In genomic region chr4:8831221-8832129, GRCh38 we compare ENCODE assay signal across 30 cellular contexts. TPM values are rescaled to one million over a fixed set of nuclear protein-coding genes. Genes with fewer than 3 reads are reported as not detected.
DNase-seq lines count a peak whose midpoint lies in the region; ATAC-seq, FAIRE-seq and TF ChIP-seq lines count a peak whose summit lies in the region.
"Had no signal": no experiment of that assay in that cellular context is flagged by ENCODE, and none has a peak within 500 bp of the region (broad histone marks: within the 10 kb centered on the region; RNA-seq: fewer than 3 reads in every experiment).

No MANE protein-coding gene starts in this region.

- H3K4me1 ChIP-seq in K562 (replicated peaks in 1 of 2; ENCODE audit: control insufficient read depth in 2 of 2, insufficient read depth in 2 of 2, low read length in 2 of 2) = no peaks in the 10 kb centered on the region
- H3K4me1 ChIP-seq: A549, tibial nerve had no signal

- no peak overlapping the region for H3K9ac ChIP-seq in K562 (ENCODE audit: insufficient read depth in 1 of 2, low read depth in 2 of 2, low read length in 2 of 2)

- no peak overlapping the region for H2AFZ ChIP-seq in K562 (ENCODE audit: low read depth, low read length)

- H3K9me3 Mint-ChIP-seq in WTC11 = peaks cover 20% of the 10 kb centered on the region

- H3K9me1 ChIP-seq in K562 (ENCODE audit: control insufficient read depth, insufficient read depth, low read length) = no peaks in the 10 kb centered on the region

- POLR2A ChIA-PET in K562 (lab: Yijun Ruan, JAX) = interaction anchor here (0.6 kb wide), 1 partner anchor 24 kb away, joined by 3 read pairs; no protein-coding TSS in a partner anchor
- POLR2A ChIA-PET in WTC11 (lab: Charles Lee) = no interaction called here

- no peak for TF ChIP-seq EP300 in K562 (IDR thresholded peaks at IDR 0.05; ENCODE audit: low read length)

- H4K20me1 ChIP-seq in K562 (replicated peaks; ENCODE audit: control insufficient read depth, insufficient read depth, low read length) = no peaks in the 10 kb centered on the region; the same call in none of the 2 replicates

- no peaks in the 10 kb centered on the region for H3K36me3 Mint-ChIP-seq in WTC11
- H3K36me3 Mint-ChIP-seq: naive B cell; stimulated activated effector memory CD8-positive, alpha-beta T cell treated with anti-CD3 and anti-CD28 coated beads, Interleukin-12 subunit alpha, Interleukin-12 subunit beta, amount 100 ng/mL, for 72 hours had no signal

- peaks cover 0 to 33% of the 10 kb centered on the region in 2 experiments; a peak in 2 of 5 replicates for H3K27me3 ChIP-seq in K562 (ENCODE audit: control insufficient read depth in 2 of 2, insufficient read depth in 2 of 2, low read length in 2 of 2)
- H3K27me3 ChIP-seq: ovary, tibial nerve had no signal

- ATAC-seq in K562 = no peak
- no peak for ATAC-seq in WTC11
- ATAC-seq in HG03159 (IDR thresholded peaks at IDR 0.05; ENCODE audit: unreplicated experiment) = no peak
- ATAC-seq: A549; stimulated activated effector memory CD8-positive, alpha-beta T cell treated with anti-CD3 and anti-CD28 coated beads, Interleukin-12 subunit alpha, Interleukin-12 subunit beta, amount 100 ng/mL, for 72 hours had no signal

- no peaks in the 10 kb centered on the region for H3K9me3 ChIP-seq in K562 (replicated peaks; ENCODE audit: control insufficient read depth, insufficient read depth, low read depth, low read length)
- H3K9me3 ChIP-seq: A549, ovary had no signal

- FAIRE-seq in K562 (lab: Jason Lieb, UNC) = no peak
- FAIRE-seq: A549, bronchial epithelial cell, D721Med, HTR-8/SVneo had no signal

- DNase-seq in activated effector memory CD4-positive, alpha-beta T cell treated with anti-CD3 and anti-CD28 coated beads, Interleukin-2, amount 50 U/mL, for 16 hours = peak; percentile 44
- DNase-seq in activated effector memory CD4-positive, alpha-beta T cell treated with Interleukin-2 at 50 U/mL for 16 hours = no peak
- DNase-seq in K562 (ENCODE audit: extremely low read depth in 1 of 4, low spot score in 3 of 4) (no peak), mesenteric fat pad (ENCODE audit: low spot score) (peak; percentile 82), ureter (ENCODE audit: low spot score) (peak; percentile 35), WTC11 (ENCODE audit: low spot score) (no peak), NCI-H524 (lab: John Stamatoyannopoulos, UW) (no peak)
- DNase-seq: activated gamma-delta T cell treated with Interleukin-2 at 50 U/mL for 16 hours, dermis blood vessel endothelial cell, EL, HCEC 1CT, Karpas-422, mesenchymal stem cell, naive B cell, NCI-H1048, NCI-H2029, NCI-H345 had no signal

- intact Hi-C loops in K562 (cut with micrococcal nuclease) = no loop called here

- H3K4me3 Mint-ChIP-seq in WTC11 = no peak overlapping the region
- H3K4me3 Mint-ChIP-seq: naive B cell; stimulated activated effector memory CD8-positive, alpha-beta T cell treated with anti-CD3 and anti-CD28 coated beads, Interleukin-12 subunit alpha, Interleukin-12 subunit beta, amount 100 ng/mL, for 72 hours had no signal

- WGBS in K562 (ENCODE audit: insufficient coverage, low coverage, missing lambda C conversion rate) = 1% methylated on average over 13 of the region's 13 CpGs

- H3K79me2 ChIP-seq in K562 (ENCODE audit: control insufficient read depth, insufficient read depth, low read length) = no peaks in the 10 kb centered on the region

- in situ Hi-C loops in K562 (cut with MboI) = loop anchor here (5.0 kb wide), 1 partner anchor 44 kb away; no protein-coding TSS in a partner anchor

- no peak overlapping the region for H3K27ac ChIP-seq in K562 (ENCODE audit: extremely low read depth, low read depth, low read length)
- H3K27ac ChIP-seq: A549, epithelial cell of prostate, ovary, SK-N-MC, tibial nerve had no signal

- TF ChIP-seq POLR2A in K562 (conservative IDR thresholded peaks at IDR 0.05) = no peak

- no peak for TF ChIP-seq RAD21 in K562 (CRISPR knock-in tag; conservative IDR thresholded peaks at IDR 0.05 in 1 of 2, IDR thresholded peaks at IDR 0.05 in 1 of 2)

- peaks cover 7% of the 10 kb centered on the region for H3K27me3 Mint-ChIP-seq in WTC11 (ENCODE audit: low read depth)

- no peaks in the 10 kb centered on the region for H3K4me1 Mint-ChIP-seq in WTC11
- H3K4me1 Mint-ChIP-seq: naive B cell had no signal

- no peak overlapping the region for H3K27ac Mint-ChIP-seq in WTC11
- H3K27ac Mint-ChIP-seq: naive B cell; stimulated activated effector memory CD8-positive, alpha-beta T cell treated with anti-CD3 and anti-CD28 coated beads, Interleukin-12 subunit alpha, Interleukin-12 subunit beta, amount 100 ng/mL, for 72 hours had no signal

- no peaks in the 10 kb centered on the region for H3K36me3 ChIP-seq in K562 (ENCODE audit: control insufficient read depth, insufficient read depth, low read length)
- H3K36me3 ChIP-seq: ovary, tibial nerve had no signal

- CTCF ChIA-PET in K562 (lab: Yijun Ruan, JAX; ENCODE audit: low intra/inter-chr PET ratio) = no interaction called here
- CTCF ChIA-PET in WTC11 (lab: Charles Lee) = interaction anchor here (0.7 to 2.0 kb wide), 6 partner anchors 12 to 224 kb away, joined by 3 to 7 read pairs (median 3); no protein-coding TSS in a partner anchor

- BruUV-seq in K562 (replicated peaks; lab: Mats Ljungman, UMichigan) = no TSS peak

- no peak for TF ChIP-seq CTCF in K562 (IDR thresholded peaks at IDR 0.05 in 2 of 3, conservative IDR thresholded peaks at IDR 0.05 in 1 of 3; ENCODE audit: insufficient read depth in 2 of 3, low read depth in 1 of 3, low read length in 3 of 3)
- no peak for TF ChIP-seq CTCF in WTC11 (IDR thresholded peaks at IDR 0.05)

- no peak overlapping the region for H3K4me3 ChIP-seq in K562
- H3K4me3 ChIP-seq: A549, ovary, SK-N-MC, tibial nerve had no signal

- H3K4me2 ChIP-seq in K562 (ENCODE audit: insufficient read depth, low read length) = no peak overlapping the region
- H3K4me2 ChIP-seq: A549 had no signal

TF ChIP-seq in K562, 482 proteins besides CTCF, POLR2A, EP300 and RAD21 (continues in another document):
- no peak for TF ChIP-seq MTF1 (CRISPR knock-in tag; IDR thresholded peaks at IDR 0.05; ENCODE audit: borderline replicate concordance)
- peak; percentile 80 for TF ChIP-seq ZFP36 (IDR thresholded peaks at IDR 0.05; ENCODE audit: low read depth, low read length, partially characterized antibody)

TF ChIP-seq in WTC11, 78 proteins besides CTCF, POLR2A, EP300 and RAD21:
- TF ChIP-seq JAZF1 (CRISPR knock-in tag; IDR thresholded peaks at IDR 0.05) = no peak
- TF ChIP-seq FOXP4 (CRISPR knock-in tag; IDR thresholded peaks at IDR 0.05) = no peak
- TF ChIP-seq ATF1 (CRISPR knock-in tag; IDR thresholded peaks at IDR 0.05) = no peak
- TF ChIP-seq ATF3 (CRISPR knock-in tag; conservative IDR thresholded peaks at IDR 0.05) = no peak

RNA-seq across cellular contexts. Expression of gene HMX1, which starts 40.2 kb away (rescaled TPM):
- total RNA-seq in K562 (2011; cell fraction: chromatin; rRNA removed; ENCODE audit: low replicate concordance) = not detected in 2 replicates
- total RNA-seq in K562 (2011; cell fraction: nucleolus; rRNA removed) = not detected in 2 replicates
- total RNA-seq in K562 (2011; cell fraction: nucleoplasm; rRNA removed) = not detected in 2 replicates
- total RNA-seq in K562 (2014; rRNA removed) (not detected in 2 replicates), K562 (2014; rRNA removed; fragmentation: Illumina TruSeq; extraction: Trizol) (not detected in 2 replicates), K562 (2015; rRNA removed; fragmentation: Illumina TruSeq; extraction: Trizol) (not detected in 2 replicates), K562 (2021) (not detected in 2 replicates), mesenteric fat pad (not detected), ureter (not detected), WTC11 (2021) (6.9 to 10.0 TPM (median 7.8 TPM) in 3 replicates)
- polyA plus RNA-seq in K562 (2011; rRNA removed) (not detected in 2 replicates), K562 (2014; fragmentation: Illumina TruSeq; extraction: Trizol) (not detected in 2 replicates), K562 (2014; fragmentation: Nextera tagmentation; extraction: Ambion mirVana) (not detected), K562 (2014; rRNA removed) (not detected in 2 replicates)
- polyA plus RNA-seq in K562 (2011; cell fraction: cytosol; rRNA removed) = not detected in 2 replicates
- polyA plus RNA-seq in K562 (2011; cell fraction: nucleus; rRNA removed) = not detected in 2 replicates
- not detected in 2 replicates for polyA plus RNA-seq in K562 (2012)
- polyA minus RNA-seq in K562 (2011; rRNA and poly(A)+ RNA removed) = not detected in 2 replicates
- not detected in 2 replicates for polyA minus RNA-seq in K562 (2011; cell fraction: cytosol; rRNA and poly(A)+ RNA removed)
- polyA minus RNA-seq in K562 (2011; cell fraction: nucleus; rRNA and poly(A)+ RNA removed) = not detected in 2 replicates
- total RNA-seq: bronchial epithelial cell, dermis blood vessel endothelial cell, fibroblast of villous mesenchyme, ovary had no signal
- polyA plus RNA-seq: adipose tissue, BJ, ovary had no signal

Comparison
In these comparisons a context has a peak if more than half of its experiments do, and no peak if none do; other contexts are left out.
1. DNase-seq: peak in activated effector memory CD4-positive, alpha-beta T cell treated with anti-CD3 and anti-CD28 coated beads, Interleukin-2, amount 50 U/mL, for 16 hours (single experiment), mesenteric fat pad (single experiment) and ureter (single experiment); none in activated effector memory CD4-positive, alpha-beta T cell treated with Interleukin-2 at 50 U/mL for 16 hours (single experiment), K562 (0 of 4), WTC11 (single experiment) and NCI-H524 (0 of 2).